ENCODE assay signal across 16 cellular contexts in the genomic region with DNA sequence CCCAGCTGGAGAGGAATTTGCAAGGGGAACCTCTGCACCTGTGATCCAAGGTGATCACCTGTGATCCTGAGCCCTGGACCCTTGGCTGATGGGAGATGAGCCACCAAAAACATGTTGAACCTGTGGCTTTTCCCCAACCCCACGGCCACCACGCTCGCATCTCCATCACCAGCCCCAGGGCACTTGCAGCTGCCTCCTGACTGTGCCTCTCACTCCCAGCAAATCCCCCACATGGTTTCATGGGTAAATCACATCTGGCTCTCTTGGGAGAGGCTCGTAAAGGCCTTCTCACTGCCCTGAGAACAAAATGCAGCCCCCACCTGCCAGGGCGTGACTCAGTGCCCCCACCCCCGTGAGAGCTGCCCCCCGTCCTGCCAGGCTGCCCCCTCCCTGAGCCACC.
DNase-seq lines count a peak whose midpoint lies in the region; ATAC-seq, FAIRE-seq and TF ChIP-seq lines count a peak whose summit lies in the region.
"Had no signal": no experiment of that assay in that cellular context is flagged by ENCODE, and none has a peak within 500 bp of the region (broad histone marks: within the 10 kb centered on the region; RNA-seq: fewer than 3 reads in every experiment).

No MANE protein-coding gene starts in this region.

- CTCF ChIA-PET in HepG2 (lab: Yijun Ruan, JAX; ENCODE audit: low intra/inter-chr PET ratio, low total read pairs), result no interaction called here
- CTCF ChIA-PET in A673 (lab: Charles Lee), result interaction anchor here (0.6 kb wide), 1 partner anchor 29 kb away, joined by 3 read pairs; no protein-coding TSS in a partner anchor
- CTCF ChIA-PET in T-cell (lab: Charles Lee), result no interaction called here

- peaks cover 2 to 27% of the 10 kb centered on the region in 2 experiments; a peak in 3 of 5 replicates for H3K36me3 ChIP-seq in HepG2 (replicated peaks in 1 of 2; ENCODE audit: control insufficient read depth in 1 of 2, insufficient read depth in 2 of 2, low read length in 2 of 2)
- no peaks in the 10 kb centered on the region for H3K36me3 ChIP-seq in right lobe of liver
- peaks cover 19 to 48% (median 30%) of the 10 kb centered on the region in 4 donors for H3K36me3 ChIP-seq in sigmoid colon
- H3K36me3 ChIP-seq in A673 (ENCODE audit: insufficient read depth, low read length, poor library complexity, severe bottlenecking), result peaks cover 29% of the 10 kb centered on the region

- no peak for FAIRE-seq in HepG2 (lab: Jason Lieb, UNC)
- FAIRE-seq: pancreas had no signal

- H4K20me1 ChIP-seq in HepG2 (ENCODE audit: insufficient read depth, low read length), result no peaks in the 10 kb centered on the region

- peaks cover 18% of the 10 kb centered on the region for H3K36me3 Mint-ChIP-seq in T-cell

- in situ Hi-C loops in HepG2 (cut with HindIII; ENCODE audit: extremely low pct_ligation_motif_present, low pct_unique_long_range_greater_than_20kb), result no loop called here

- peaks cover 0 to 2% (median 0%) of the 10 kb centered on the region in 3 donors for H3K4me1 Mint-ChIP-seq in T-cell
- H3K4me1 Mint-ChIP-seq: activated naive CD8-positive, alpha-beta T cell treated with anti-CD3 and anti-CD28 coated beads, Interleukin-2, amount 50 U/mL, for 24 hours had no signal

- H3K27me3 Mint-ChIP-seq in T-cell, result no peaks in the 10 kb centered on the region
- H3K27me3 Mint-ChIP-seq: activated naive CD8-positive, alpha-beta T cell treated with anti-CD3 and anti-CD28 coated beads, Interleukin-2, amount 50 U/mL, for 24 hours had no signal

- no peaks in the 10 kb centered on the region for H3K27me3 ChIP-seq in HepG2 (ENCODE audit: control insufficient read depth in 1 of 2, insufficient read depth in 2 of 2, low read length in 2 of 2)
- H3K27me3 ChIP-seq in right lobe of liver, result no peaks in the 10 kb centered on the region
- H3K27me3 ChIP-seq in dorsolateral prefrontal cortex, result no peaks in the 10 kb centered on the region
- H3K27me3 ChIP-seq in sigmoid colon, result no peaks in the 10 kb centered on the region
- no peaks in the 10 kb centered on the region for H3K27me3 ChIP-seq in A673 (replicated peaks; ENCODE audit: insufficient read depth, low read depth, low read length, poor library complexity)
- H3K27me3 ChIP-seq: pancreas had no signal

- H3K27ac Mint-ChIP-seq in T-cell, result no peak overlapping the region
- H3K27ac Mint-ChIP-seq: activated naive CD8-positive, alpha-beta T cell treated with anti-CD3 and anti-CD28 coated beads, Interleukin-2, amount 50 U/mL, for 24 hours had no signal

- intact Hi-C loops in HepG2 (cut with micrococcal nuclease; ENCODE audit: unreplicated experiment) (no loop called here), right lobe of liver (cut with DNase I) (loop anchor here in 1 of 2 donors (10.0 kb wide), 1 partner anchor 384 kb away; no protein-coding TSS in a partner anchor), dorsolateral prefrontal cortex (cut with DNase I) (loop anchor here in 1 of 2 donors (2.0 to 10.0 kb wide), 3 partner anchors 18 to 394 kb away; no protein-coding TSS in a partner anchor), sigmoid colon (cut with DNase I) (no loop called here), A673 (cut with micrococcal nuclease; ENCODE audit: unreplicated experiment) (no loop called here)

- H3K4me3 Mint-ChIP-seq in T-cell, result no peak overlapping the region
- H3K4me3 Mint-ChIP-seq: activated naive CD8-positive, alpha-beta T cell treated with anti-CD3 and anti-CD28 coated beads, Interleukin-2, amount 50 U/mL, for 24 hours had no signal

- TF ChIP-seq POLR2A in HepG2 (IDR thresholded peaks at IDR 0.05; ENCODE audit: insufficient read depth in 1 of 2, low read depth in 2 of 2, low read length in 2 of 2) (no peak), right lobe of liver (IDR thresholded peaks at IDR 0.05) (no peak), sigmoid colon (IDR thresholded peaks at IDR 0.05) (no peak)

- H3K9me3 Mint-ChIP-seq in T-cell, result no peaks in the 10 kb centered on the region
- H3K9me3 Mint-ChIP-seq: activated naive CD8-positive, alpha-beta T cell treated with anti-CD3 and anti-CD28 coated beads, Interleukin-2, amount 50 U/mL, for 24 hours had no signal

- no peak overlapping the region for H3K4me2 ChIP-seq in HepG2 (ENCODE audit: low read depth, low read length)

- H3K27ac ChIP-seq in HepG2 (ENCODE audit: extremely low read length, insufficient read depth, low read length) (peak overlapping the region; percentile 77), right lobe of liver (no peak overlapping the region), dorsolateral prefrontal cortex (peak overlapping the region in 55 of 59 donors; percentile 21 to 97 (median 93)), sigmoid colon (peak overlapping the region; percentile 88 to 97 (median 92)), A673 (ENCODE audit: low read depth, low read length, poor library complexity, severe bottlenecking) (no peak overlapping the region)

- no peak overlapping the region for H2AFZ ChIP-seq in HepG2 (ENCODE audit: low read length)

- TF ChIP-seq RAD21 in HepG2 (CRISPR knock-in tag; IDR thresholded peaks at IDR 0.05), result no peak

- H3K9me3 ChIP-seq in HepG2 (ENCODE audit: low read length), result no peaks in the 10 kb centered on the region
- no peaks in the 10 kb centered on the region for H3K9me3 ChIP-seq in right lobe of liver
- no peaks in the 10 kb centered on the region for H3K9me3 ChIP-seq in sigmoid colon
- H3K9me3 ChIP-seq in A673 (ENCODE audit: low read depth, low read length, poor library complexity, severe bottlenecking), result no peaks in the 10 kb centered on the region
- H3K9me3 ChIP-seq: pancreas had no signal

- DNase-seq in HepG2 (ENCODE audit: low spot score), result no peak
- no peak for DNase-seq in right lobe of liver
- DNase-seq in dorsolateral prefrontal cortex, result no peak
- DNase-seq in sigmoid colon, result no peak
- no peak for DNase-seq in A673 (ENCODE audit: low spot score)
- DNase-seq in activated naive CD4-positive, alpha-beta T cell (lab: John Stamatoyannopoulos, UW), result no peak
- DNase-seq in T-cell, result no peak
- DNase-seq in stimulated activated CD4-positive, alpha-beta T cell treated with anti-CD3 and anti-CD28 coated beads, Interleukin-15, amount 100 ng/mL, for 24 hours, result no peak
- DNase-seq: activated CD4-positive, alpha-beta T cell treated with anti-CD3 and anti-CD28 coated beads, Interleukin-2, amount 50 U/mL, for 1 hour; activated naive CD8-positive, alpha-beta T cell treated with anti-CD3 and anti-CD28 coated beads, Interleukin-2, amount 50 U/mL, for 24 hours; activated T-cell treated with anti-CD3 and anti-CD28 coated beads, Interleukin-2, amount 50 U/mL, for 48 hours; dermis blood vessel endothelial cell; NCI-H1048; NCI-H82; pancreas; SIG-M5 had no signal

- TF ChIP-seq EP300 in HepG2 (IDR thresholded peaks at IDR 0.05; ENCODE audit: low read depth in 2 of 2, low read length in 2 of 2) (no peak), HepG2 (CRISPR knock-in tag; IDR thresholded peaks at IDR 0.05; ENCODE audit: borderline replicate concordance) (no peak), sigmoid colon (IDR thresholded peaks at IDR 0.05) (no peak)

- H3K4me1 ChIP-seq in HepG2 (ENCODE audit: insufficient read depth, low read length) (peaks cover 51% of the 10 kb centered on the region), right lobe of liver (peaks cover 0 to 51% (median 25%) of the 10 kb centered on the region in 4 donors), sigmoid colon (peaks cover 0 to 52% (median 47%) of the 10 kb centered on the region in 4 donors), A673 (ENCODE audit: insufficient read depth, low read length, poor library complexity, severe bottlenecking) (no peaks in the 10 kb centered on the region)

- no peaks in the 10 kb centered on the region for H3K79me2 ChIP-seq in HepG2 (ENCODE audit: insufficient read depth, low read length)

- H3K4me3 ChIP-seq in HepG2 (replicated peaks in 1 of 3; ENCODE audit: insufficient read depth in 1 of 3, low read depth in 2 of 3, low read length in 3 of 3), result no peak overlapping the region
- H3K4me3 ChIP-seq in right lobe of liver, result no peak overlapping the region
- H3K4me3 ChIP-seq in dorsolateral prefrontal cortex, result no peak overlapping the region
- no peak overlapping the region for H3K4me3 ChIP-seq in sigmoid colon
- no peak overlapping the region for H3K4me3 ChIP-seq in A673 (ENCODE audit: low read depth, low read length, poor library complexity, severe bottlenecking)
- H3K4me3 ChIP-seq: pancreas had no signal

- ATAC-seq in HepG2 (no peak), right lobe of liver (no peak), T-cell (replicated peaks in 1 of 4) (no peak)
- ATAC-seq: activated naive CD8-positive, alpha-beta T cell treated with anti-CD3 and anti-CD28 coated beads, Interleukin-2, amount 50 U/mL, for 24 hours; pancreas had no signal

- POLR2A ChIA-PET in HepG2 (lab: Yijun Ruan, JAX), result interaction anchor here (0.9 to 2.6 kb wide), 2 partner anchors 18 to 148 kb away, joined by 3 to 9 read pairs; no protein-coding TSS in a partner anchor
- POLR2A ChIA-PET in A673 (lab: Charles Lee; ENCODE audit: low non-redundant PET), result no interaction called here
- POLR2A ChIA-PET in T-cell (lab: Charles Lee), result no interaction called here

- no TSS peak for BruUV-seq in HepG2 (replicated peaks; lab: Mats Ljungman, UMichigan)
- no TSS peak for BruUV-seq in A673 (replicated peaks; lab: Mats Ljungman, UMichigan)

- TF ChIP-seq CTCF in HepG2 (CRISPR knock-in tag; IDR thresholded peaks at IDR 0.05) (no peak), right lobe of liver (IDR thresholded peaks at IDR 0.05) (no peak), dorsolateral prefrontal cortex (IDR thresholded peaks at IDR 0.05 in 54 of 56, conservative IDR thresholded peaks at IDR 0.05 in 2 of 56; ENCODE audit: low read depth in 1 of 56, partially characterized antibody in 56 of 56) (no peak), sigmoid colon (IDR thresholded peaks at IDR 0.05) (no peak), A673 (conservative IDR thresholded peaks at IDR 0.05; ENCODE audit: low read depth, low read length) (no peak)

- H3K9ac ChIP-seq in HepG2 (ENCODE audit: insufficient read depth, low read depth, low read length), result no peak overlapping the region

- WGBS in HepG2 (ENCODE audit: low lambda C conversion rate), result 94% methylated on average over 3 of the region's 7 CpGs
- 86% methylated on average over 1 of the region's 7 CpGs for WGBS in right lobe of liver (ENCODE audit: insufficient coverage, low coverage, low lambda C conversion rate, missing lambda C conversion rate)
- 76 to 88% methylated on average over 7 of the region's 7 CpGs for WGBS in sigmoid colon, 2 donors

TF ChIP-seq in HepG2, 621 proteins besides CTCF, POLR2A, EP300 and RAD21 (continues in another document):
- no peak for TF ChIP-seq KLF15 (CRISPR knock-in tag; IDR thresholded peaks at IDR 0.05; ENCODE audit: borderline replicate concordance)
- TF ChIP-seq CBX1 (IDR thresholded peaks at IDR 0.05; ENCODE audit: low read depth), result no peak

Comparison
In these comparisons a context has a peak if more than half of its experiments do, and no peak if none do; other contexts are left out.
1. H3K27ac ChIP-seq: peak in HepG2 (single experiment), dorsolateral prefrontal cortex (55 of 59) and sigmoid colon (4 of 4); none in right lobe of liver (0 of 3) and A673 (single experiment).